Comparison of ENCODE assay signal across 10 cellular contexts in genomic region chr17:28381141-28381825, GRCh38. TPM values are rescaled to one million over a fixed set of nuclear protein-coding genes. Genes with fewer than 3 reads are reported as not detected.
DNase-seq lines count a peak whose midpoint lies in the region; ATAC-seq and TF ChIP-seq lines count a peak whose summit lies in the region.
"Had no signal": no experiment of that assay in that cellular context is flagged by ENCODE, and none has a peak within 500 bp of the region (broad histone marks: within the 10 kb centered on the region; RNA-seq: fewer than 3 reads in every experiment).

No MANE protein-coding gene starts in this region.

- peak in 1 of 2 donors; percentile 21 for TF ChIP-seq CTCF in suprapubic skin (IDR thresholded peaks at IDR 0.05)

- peak overlapping the region; percentile 38 for H3K4me3 ChIP-seq in suprapubic skin
- no peak overlapping the region for H3K4me3 ChIP-seq in effector memory CD4-positive, alpha-beta T cell (ENCODE audit: insufficient read depth, low read depth, low read length, poor library complexity, severe bottlenecking)

- no peak for TF ChIP-seq EP300 in suprapubic skin (IDR thresholded peaks at IDR 0.05)

- H3K4me1 ChIP-seq in suprapubic skin: peaks cover 33% of the 10 kb centered on the region
- peaks cover 19% of the 10 kb centered on the region for H3K4me1 ChIP-seq in effector memory CD4-positive, alpha-beta T cell (ENCODE audit: control insufficient read depth, insufficient read depth, low read length, poor library complexity, severe bottlenecking)

- ATAC-seq in GM19324 (IDR thresholded peaks at IDR 0.05; ENCODE audit: low FRiP score, unreplicated experiment): no peak

- no peak for TF ChIP-seq POLR2A in suprapubic skin (IDR thresholded peaks at IDR 0.05)

- H3K36me3 ChIP-seq in suprapubic skin: no peaks in the 10 kb centered on the region
- no peaks in the 10 kb centered on the region for H3K36me3 ChIP-seq in effector memory CD4-positive, alpha-beta T cell (ENCODE audit: control insufficient read depth, insufficient read depth, low read length)

- H3K9me3 ChIP-seq in suprapubic skin: no peaks in the 10 kb centered on the region
- H3K9me3 ChIP-seq in effector memory CD4-positive, alpha-beta T cell (ENCODE audit: control insufficient read depth, low read length): no peaks in the 10 kb centered on the region

- no peaks in the 10 kb centered on the region for H3K27me3 ChIP-seq in suprapubic skin
- H3K27me3 ChIP-seq in effector memory CD4-positive, alpha-beta T cell (replicated peaks; ENCODE audit: control insufficient read depth, insufficient read depth, low read length, poor library complexity, severe bottlenecking): no peaks in the 10 kb centered on the region

- WGBS in suprapubic skin: 34% methylated on average over 29 of the region's 72 CpGs

- DNase-seq in activated T-cell treated with anti-CD3 and anti-CD28 coated beads, Interleukin-2, amount 50 U/mL, for 1 hour: peak; percentile 33
- DNase-seq in activated T-cell treated with anti-CD3 and anti-CD28 coated beads for 4 hours (no peak), astrocyte of the hippocampus (ENCODE audit: low read depth, low spot score) (peak; percentile 46), kidney tubule cell (ENCODE audit: low spot score) (peak; percentile 47), suprapubic skin (ENCODE audit: low spot score in 2 of 2) (peak in 1 of 2 donors; percentile 52), GM03348 (ENCODE audit: low spot score) (no peak)
- DNase-seq in effector memory CD4-positive, alpha-beta T cell: no peak
- DNase-seq: activated effector memory CD4-positive, alpha-beta T cell treated with anti-CD3 and anti-CD28 coated beads, Interleukin-2, amount 50 U/mL, for 16 hours; left cardiac atrium had no signal

- no peak overlapping the region for H3K27ac ChIP-seq in suprapubic skin
- no peak overlapping the region for H3K27ac ChIP-seq in effector memory CD4-positive, alpha-beta T cell (ENCODE audit: insufficient read depth, low read length, poor library complexity, severe bottlenecking)

RNA-seq across cellular contexts. Expression of gene SARM1, which starts 9.8 kb away (rescaled TPM):
- 10 to 100 TPM in 2 of 4 donors, 1 to 10 TPM in 2; 4.0 to 17.7 (median 11.6) TPM for total RNA-seq in suprapubic skin

RNA-seq across cellular contexts. Expression of gene VTN, which starts 11.2 kb away (rescaled TPM):
- total RNA-seq in suprapubic skin: 1 to 10 TPM in 1 of 4 donors, under 1 TPM in 2, not detected in 1; 0.42 to 4.2 (median 0.42) TPM

RNA-seq across cellular contexts. Expression of gene SEBOX, which starts 16.3 kb away (rescaled TPM):
- not detected for total RNA-seq in suprapubic skin
- total RNA-seq: left cardiac atrium had no signal

RNA-seq across cellular contexts. Expression of gene POLDIP2, which starts 24.0 kb away (rescaled TPM):
- 100 to 1,000 TPM in 1 of 4 donors, 10 to 100 TPM in 3; 52.9 to 103 (median 86.0) TPM for total RNA-seq in suprapubic skin

RNA-seq across cellular contexts. Expression of gene SLC46A1, which starts 24.7 kb away (rescaled TPM):
- 1 to 10 TPM; 2.1 to 8.5 (median 3.5) TPM for total RNA-seq in suprapubic skin

Comparison
In these comparisons a context has a peak if more than half of its experiments do, and no peak if none do; other contexts are left out.
1. DNase-seq: peak in activated T-cell treated with anti-CD3 and anti-CD28 coated beads, Interleukin-2, amount 50 U/mL, for 1 hour (single experiment), astrocyte of the hippocampus (single experiment) and kidney tubule cell (single experiment); none in activated T-cell treated with anti-CD3 and anti-CD28 coated beads for 4 hours (single experiment), effector memory CD4-positive, alpha-beta T cell (0 of 3) and GM03348 (single experiment).